1 cellular context compared by ENCODE assay signal in the genomic region with DNA sequence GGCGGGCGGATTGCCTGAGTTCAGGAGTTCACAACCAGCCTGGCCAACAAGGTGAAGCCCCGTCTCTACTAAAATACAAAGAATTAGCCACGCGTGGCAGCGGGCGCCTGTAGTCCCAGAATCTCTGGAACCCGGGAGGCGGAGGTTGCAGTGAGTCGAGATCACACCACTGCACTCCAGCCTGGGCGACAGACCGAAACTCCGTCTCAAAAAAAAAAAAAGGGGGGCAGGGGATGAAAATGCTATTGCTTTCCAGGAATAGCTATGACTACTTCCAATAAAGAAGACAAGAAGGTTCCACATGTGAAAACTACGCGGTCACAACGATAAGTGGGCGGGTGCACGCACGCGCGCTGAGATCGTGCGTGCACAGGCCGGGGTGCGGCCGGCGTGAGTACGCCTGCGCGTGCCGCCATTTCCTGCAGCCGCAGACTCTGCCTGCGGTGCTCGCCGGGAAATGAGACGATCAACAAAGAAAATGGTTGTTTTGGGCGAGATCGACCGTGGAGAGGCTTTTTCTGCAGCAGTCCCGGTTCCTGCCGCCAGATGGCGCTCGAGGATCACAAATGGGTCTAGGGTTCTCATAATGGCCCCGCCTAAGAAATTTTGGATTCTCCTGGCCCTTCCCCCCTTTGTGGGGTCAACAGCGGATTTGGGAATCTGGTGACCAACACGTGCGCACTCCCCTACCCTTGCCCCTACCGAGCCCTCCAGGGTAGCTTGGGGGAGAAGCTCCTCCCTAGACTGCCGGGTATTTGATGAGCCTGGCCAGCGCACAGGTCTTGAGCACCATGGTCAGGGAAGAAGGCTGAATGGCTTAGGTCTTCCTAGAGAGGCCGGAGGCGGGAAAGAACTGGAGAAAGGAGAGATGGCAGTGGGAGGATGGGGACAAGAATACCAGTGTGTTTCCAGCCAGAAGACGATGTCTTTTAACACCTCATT.
TF ChIP-seq lines count a peak whose summit lies in the region.

No MANE protein-coding gene starts in this region.

TF ChIP-seq in K562, 482 proteins besides CTCF, POLR2A, EP300 and RAD21 (continued from another document and continues in another):
- TF ChIP-seq CREM (IDR thresholded peaks at IDR 0.05; ENCODE audit: low read depth) = peak; percentile 53
- TF ChIP-seq POLR2AphosphoS5 (IDR thresholded peaks at IDR 0.05; ENCODE audit: control insufficient read depth, insufficient read depth, low read depth, low read length) = no peak
- no peak for TF ChIP-seq TRIM24 (IDR thresholded peaks at IDR 0.05)
- no peak for TF ChIP-seq NR4A1 (CRISPR knock-in tag; IDR thresholded peaks at IDR 0.05)
- no peak for TF ChIP-seq NR4A1 (tag; IDR thresholded peaks at IDR 0.05)
- TF ChIP-seq, protein P1, sequence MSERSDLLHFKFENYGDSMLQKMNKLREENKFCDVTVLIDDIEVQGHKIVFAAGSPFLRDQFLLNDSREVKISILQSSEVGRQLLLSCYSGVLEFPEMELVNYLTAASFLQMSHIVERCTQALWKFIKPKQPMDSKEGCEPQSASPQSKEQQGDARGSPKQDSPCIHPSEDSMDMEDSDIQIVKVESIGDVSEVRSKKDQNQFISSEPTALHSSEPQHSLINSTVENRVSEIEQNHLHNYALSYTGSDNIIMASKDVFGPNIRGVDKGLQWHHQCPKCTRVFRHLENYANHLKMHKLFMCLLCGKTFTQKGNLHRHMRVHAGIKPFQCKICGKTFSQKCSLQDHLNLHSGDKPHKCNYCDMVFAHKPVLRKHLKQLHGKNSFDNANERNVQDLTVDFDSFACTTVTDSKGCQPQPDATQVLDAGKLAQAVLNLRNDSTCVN (CRISPR knock-in tag; IDR thresholded peaks at IDR 0.05) = no peak
- peak; percentile 63 for TF ChIP-seq POLR2G (IDR thresholded peaks at IDR 0.05; ENCODE audit: low read depth, low read length)
- TF ChIP-seq COPS2 (conservative IDR thresholded peaks at IDR 0.05) = no peak
- TF ChIP-seq DNMT1 (IDR thresholded peaks at IDR 0.05) = no peak
- TF ChIP-seq, protein P2, sequence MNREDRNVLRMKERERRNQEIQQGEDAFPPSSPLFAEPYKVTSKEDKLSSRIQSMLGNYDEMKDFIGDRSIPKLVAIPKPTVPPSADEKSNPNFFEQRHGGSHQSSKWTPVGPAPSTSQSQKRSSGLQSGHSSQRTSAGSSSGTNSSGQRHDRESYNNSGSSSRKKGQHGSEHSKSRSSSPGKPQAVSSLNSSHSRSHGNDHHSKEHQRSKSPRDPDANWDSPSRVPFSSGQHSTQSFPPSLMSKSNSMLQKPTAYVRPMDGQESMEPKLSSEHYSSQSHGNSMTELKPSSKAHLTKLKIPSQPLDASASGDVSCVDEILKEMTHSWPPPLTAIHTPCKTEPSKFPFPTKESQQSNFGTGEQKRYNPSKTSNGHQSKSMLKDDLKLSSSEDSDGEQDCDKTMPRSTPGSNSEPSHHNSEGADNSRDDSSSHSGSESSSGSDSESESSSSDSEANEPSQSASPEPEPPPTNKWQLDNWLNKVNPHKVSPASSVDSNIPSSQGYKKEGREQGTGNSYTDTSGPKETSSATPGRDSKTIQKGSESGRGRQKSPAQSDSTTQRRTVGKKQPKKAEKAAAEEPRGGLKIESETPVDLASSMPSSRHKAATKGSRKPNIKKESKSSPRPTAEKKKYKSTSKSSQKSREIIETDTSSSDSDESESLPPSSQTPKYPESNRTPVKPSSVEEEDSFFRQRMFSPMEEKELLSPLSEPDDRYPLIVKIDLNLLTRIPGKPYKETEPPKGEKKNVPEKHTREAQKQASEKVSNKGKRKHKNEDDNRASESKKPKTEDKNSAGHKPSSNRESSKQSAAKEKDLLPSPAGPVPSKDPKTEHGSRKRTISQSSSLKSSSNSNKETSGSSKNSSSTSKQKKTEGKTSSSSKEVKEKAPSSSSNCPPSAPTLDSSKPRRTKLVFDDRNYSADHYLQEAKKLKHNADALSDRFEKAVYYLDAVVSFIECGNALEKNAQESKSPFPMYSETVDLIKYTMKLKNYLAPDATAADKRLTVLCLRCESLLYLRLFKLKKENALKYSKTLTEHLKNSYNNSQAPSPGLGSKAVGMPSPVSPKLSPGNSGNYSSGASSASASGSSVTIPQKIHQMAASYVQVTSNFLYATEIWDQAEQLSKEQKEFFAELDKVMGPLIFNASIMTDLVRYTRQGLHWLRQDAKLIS (CRISPR knock-in tag; IDR thresholded peaks at IDR 0.05) = peak; percentile 55; the same call in 1 of the 2 replicates
- TF ChIP-seq MYC (IDR thresholded peaks at IDR 0.05; ENCODE audit: low read depth, low read length) = peak; percentile 46; the same call in 1 of the 2 replicates
- no peak for TF ChIP-seq MYC (CRISPR knock-in tag; IDR thresholded peaks at IDR 0.05; ENCODE audit: borderline replicate concordance, low read depth)
- no peak for TF ChIP-seq PTBP1 (IDR thresholded peaks at IDR 0.05; ENCODE audit: low read depth, low read length)
- TF ChIP-seq SOX6 (IDR thresholded peaks at IDR 0.05) = 0 out of 2 replicates have a peak, but pooled peaks have one; percentile 34
- no peak for TF ChIP-seq ZSCAN29 (IDR thresholded peaks at IDR 0.05)
- peak; percentile 94 to 95 for TF ChIP-seq NRF1 (conservative IDR thresholded peaks at IDR 0.05 in 1 of 2, IDR thresholded peaks at IDR 0.05 in 1 of 2)
- TF ChIP-seq ZEB2 (IDR thresholded peaks at IDR 0.05) = no peak
- peak; percentile 95 for TF ChIP-seq C11orf30 (IDR thresholded peaks at IDR 0.05; ENCODE audit: low read depth)
- TF ChIP-seq ZKSCAN1 (IDR thresholded peaks at IDR 0.05; ENCODE audit: low read depth, low read length) = 0 out of 2 replicates have a peak, but pooled peaks have one; percentile 16
- TF ChIP-seq TCFL5 (CRISPR knock-in tag; conservative IDR thresholded peaks at IDR 0.05) = no peak
- peak; percentile 62 for TF ChIP-seq MGA (IDR thresholded peaks at IDR 0.05)
- TF ChIP-seq ID3 (CRISPR knock-in tag; IDR thresholded peaks at IDR 0.05) = no peak
- no peak for TF ChIP-seq ID3 (tag; IDR thresholded peaks at IDR 0.05)
- peak in 1 of 2 experiments; percentile 15; a peak in 1 of 4 replicates for TF ChIP-seq SRF (CRISPR knock-in tag; IDR thresholded peaks at IDR 0.05)
- peak; percentile 73 for TF ChIP-seq ZNF143 (CRISPR knock-in tag; IDR thresholded peaks at IDR 0.05)
- no peak for TF ChIP-seq TAF1 (IDR thresholded peaks at IDR 0.05; ENCODE audit: control insufficient read depth, extremely low read depth, insufficient read depth, low read length, severe bottlenecking)
- TF ChIP-seq SMAD3 (CRISPR knock-in tag; conservative IDR thresholded peaks at IDR 0.05) = no peak
- TF ChIP-seq, protein P3, sequence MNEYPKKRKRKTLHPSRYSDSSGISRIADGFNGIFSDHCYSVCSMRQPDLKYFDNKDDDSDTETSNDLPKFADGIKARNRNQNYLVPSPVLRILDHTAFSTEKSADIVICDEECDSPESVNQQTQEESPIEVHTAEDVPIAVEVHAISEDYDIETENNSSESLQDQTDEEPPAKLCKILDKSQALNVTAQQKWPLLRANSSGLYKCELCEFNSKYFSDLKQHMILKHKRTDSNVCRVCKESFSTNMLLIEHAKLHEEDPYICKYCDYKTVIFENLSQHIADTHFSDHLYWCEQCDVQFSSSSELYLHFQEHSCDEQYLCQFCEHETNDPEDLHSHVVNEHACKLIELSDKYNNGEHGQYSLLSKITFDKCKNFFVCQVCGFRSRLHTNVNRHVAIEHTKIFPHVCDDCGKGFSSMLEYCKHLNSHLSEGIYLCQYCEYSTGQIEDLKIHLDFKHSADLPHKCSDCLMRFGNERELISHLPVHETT (CRISPR knock-in tag; conservative IDR thresholded peaks at IDR 0.05 in 1 of 2, IDR thresholded peaks at IDR 0.05 in 1 of 2) = no peak; a peak in 1 of 4 replicates
- no peak for TF ChIP-seq SAFB2 (IDR thresholded peaks at IDR 0.05; ENCODE audit: borderline replicate concordance, low read depth, low read length, severe bottlenecking)
- TF ChIP-seq NFE2L1 (tag; IDR thresholded peaks at IDR 0.05; ENCODE audit: borderline replicate concordance, low read depth) = no peak
- TF ChIP-seq GABPA (tag; conservative IDR thresholded peaks at IDR 0.05; ENCODE audit: low read depth) = peak; percentile 37; the same call in 1 of the 2 replicates
- TF ChIP-seq CHD4 (IDR thresholded peaks at IDR 0.05; ENCODE audit: insufficient read depth, insufficient replicate concordance, low read depth, low read length, poor library complexity, severe bottlenecking) = no peak
- TF ChIP-seq ZBTB2 (IDR thresholded peaks at IDR 0.05) = peak; percentile 86
- no peak for TF ChIP-seq LEF1 (IDR thresholded peaks at IDR 0.05)
- TF ChIP-seq SPI1 (IDR thresholded peaks at IDR 0.05; ENCODE audit: borderline replicate concordance, low read depth, low read length) = no peak
